In the genomic region with DNA sequence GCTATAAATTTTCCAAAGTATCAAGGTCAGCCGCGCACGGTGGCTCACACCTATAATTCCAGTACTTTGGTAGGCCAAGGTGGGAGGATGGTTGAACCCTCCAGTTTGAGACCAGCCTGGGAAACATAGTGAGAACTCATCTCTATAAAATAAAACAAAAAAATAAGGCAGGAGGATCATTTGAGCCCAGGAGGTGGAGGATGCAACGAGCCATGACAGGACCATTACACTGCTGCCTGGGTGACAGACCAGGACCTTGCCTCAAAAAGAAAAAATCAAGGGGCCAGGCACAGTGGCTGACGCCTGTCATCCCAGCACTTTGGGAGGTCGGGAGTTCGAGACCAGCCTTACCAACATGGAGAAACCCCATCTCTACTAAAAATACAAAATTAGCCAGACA, we compare ENCODE assay signal across 21 cellular contexts.
"Had no signal": no experiment of that assay in that cellular context is flagged by ENCODE, and none has a peak within 500 bp of the region (broad histone marks: within the 10 kb centered on the region; RNA-seq: fewer than 3 reads in every experiment).

No MANE protein-coding gene starts in this region.

- H3K36me3 ChIP-seq: colonic mucosa, heart left ventricle, spleen, suprapubic skin, upper lobe of right lung had no signal

- H3K27ac Mint-ChIP-seq: activated CD8-positive, alpha-beta memory T cell treated with anti-CD3 and anti-CD28 coated beads, Interleukin-2, amount 10 ng/mL, durations not matched to agents 7 days and 5 days; nephron; T-helper 2 cell treated with Interferon-gamma antibody and Interleukin-4, amounts not matched to agents 5 μg/mL and 100 μg/mL, for 36 hours had no signal

- H3K4me1 Mint-ChIP-seq: nephron had no signal

- H3K4me3 ChIP-seq: colonic mucosa, heart left ventricle, spleen, suprapubic skin, upper lobe of right lung had no signal

- ATAC-seq: activated CD8-positive, alpha-beta memory T cell treated with anti-CD3 and anti-CD28 coated beads, Interleukin-2, amount 10 ng/mL, durations not matched to agents 7 days and 5 days; heart left ventricle; left lobe of liver; sciatic nerve; upper lobe of right lung had no signal

- FAIRE-seq: islet of Langerhans had no signal

- H3K4me3 Mint-ChIP-seq: activated CD8-positive, alpha-beta memory T cell treated with anti-CD3 and anti-CD28 coated beads, Interleukin-2, amount 10 ng/mL, durations not matched to agents 7 days and 5 days; nephron; T-helper 2 cell treated with Interferon-gamma antibody and Interleukin-4, amounts not matched to agents 5 μg/mL and 100 μg/mL, for 36 hours had no signal

- H3K27me3 ChIP-seq: colonic mucosa, heart left ventricle, spleen, suprapubic skin, upper lobe of right lung had no signal

- H3K27me3 Mint-ChIP-seq: activated CD8-positive, alpha-beta memory T cell treated with anti-CD3 and anti-CD28 coated beads, Interleukin-2, amount 10 ng/mL, durations not matched to agents 7 days and 5 days had no signal

- H3K9me3 ChIP-seq: colonic mucosa, suprapubic skin, upper lobe of right lung had no signal

- DNase-seq: activated CD4-positive, alpha-beta T cell treated with anti-CD3 and anti-CD28 coated beads for 1 hour; activated CD4-positive, alpha-beta T cell treated with anti-CD3 and anti-CD28 coated beads, Interleukin-2, amount 50 U/mL, for 48 hours; activated CD8-positive, alpha-beta memory T cell treated with anti-CD3 and anti-CD28 coated beads, Interleukin-2, amount 10 ng/mL, durations not matched to agents 7 days and 5 days; activated gamma-delta T cell; activated T-cell treated with anti-CD3 and anti-CD28 coated beads, Interleukin-2, amount 50 U/mL, for 48 hours; caudate nucleus; colonic mucosa; effector CD8-positive, alpha-beta T cell; foreskin melanocyte; heart left ventricle; mammary epithelial cell; spleen; stimulated activated CD4-positive, alpha-beta T cell treated with anti-CD3 and anti-CD28 coated beads, Interleukin-1b, Interleukin-23, amount 100 ng/mL, for 48 hours; stimulated activated naive CD4-positive, alpha-beta T cell; upper lobe of right lung had no signal

- H3K27ac ChIP-seq: colonic mucosa, heart left ventricle, suprapubic skin, upper lobe of right lung had no signal
